ENCODE assay signal across 8 cellular contexts in the genomic region with DNA sequence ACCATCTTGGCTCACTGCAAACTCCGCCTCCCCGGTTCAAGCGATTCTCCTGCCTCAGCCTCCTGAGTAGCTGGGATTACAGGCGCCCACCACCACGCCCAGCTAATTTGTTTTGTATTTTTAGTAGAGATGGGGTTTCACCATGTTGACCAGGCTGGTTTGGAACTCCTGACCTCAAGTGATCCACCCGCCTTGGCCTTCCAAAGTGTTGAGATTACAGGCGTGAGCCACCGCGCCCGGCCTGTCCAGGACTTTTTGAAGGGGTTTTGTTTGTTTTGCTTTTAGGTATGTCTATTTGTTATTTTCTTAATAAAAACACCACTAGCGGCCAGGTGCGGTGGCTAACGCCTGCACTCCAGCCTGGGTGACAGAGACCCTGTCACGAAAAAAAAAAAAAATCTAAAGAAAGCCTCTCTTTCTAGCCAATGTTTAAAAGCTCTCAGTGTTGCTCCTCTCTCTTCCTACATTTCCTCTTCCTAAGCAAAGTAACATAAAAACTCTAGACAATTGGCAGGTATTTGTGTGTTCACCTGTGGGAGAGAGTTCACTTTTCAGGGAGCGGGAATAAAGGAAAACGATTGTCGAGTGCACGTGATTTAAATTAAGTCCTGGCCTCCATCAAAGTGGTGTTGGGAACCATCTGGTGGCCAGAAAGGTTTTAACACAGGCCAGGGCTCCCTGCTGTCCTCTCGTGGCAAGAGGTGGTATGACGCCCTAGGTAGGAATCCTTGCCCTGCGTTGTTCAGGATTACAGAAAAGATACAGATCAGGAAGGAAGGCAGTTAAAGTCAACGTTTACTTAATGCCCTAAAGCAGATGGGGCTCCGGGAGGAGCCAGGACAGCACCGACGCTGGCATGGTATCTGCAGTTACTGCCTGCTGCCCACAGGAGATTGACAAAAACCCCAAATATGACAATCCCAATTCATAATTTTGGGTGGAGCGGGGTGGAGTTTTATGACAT. TPM values are rescaled to one million over a fixed set of nuclear protein-coding genes. Genes with fewer than 3 reads are reported as not detected.
DNase-seq lines count a peak whose midpoint lies in the region; ATAC-seq, FAIRE-seq and TF ChIP-seq lines count a peak whose summit lies in the region.

No MANE protein-coding gene starts in this region.

- no peaks in the 10 kb centered on the region for H3K27me3 ChIP-seq in bronchial epithelial cell (ENCODE audit: control insufficient read depth, insufficient read depth, low read length)
- no peaks in the 10 kb centered on the region for H3K27me3 ChIP-seq in keratinocyte (ENCODE audit: control insufficient read depth, extremely low read depth, insufficient read depth, low read length)

- TF ChIP-seq CTCF in WI38 (IDR thresholded peaks at IDR 0.05; ENCODE audit: low read depth, low read length): peak; percentile 100
- peak; percentile 100 for TF ChIP-seq CTCF in bronchial epithelial cell (IDR thresholded peaks at IDR 0.05; ENCODE audit: insufficient read depth, low read length, severe bottlenecking)
- TF ChIP-seq CTCF in keratinocyte (optimal IDR thresholded peaks at IDR 0.05 in 1 of 3, IDR thresholded peaks at IDR 0.05 in 1 of 3, conservative IDR thresholded peaks at IDR 0.05 in 1 of 3; ENCODE audit: extremely low read depth in 1 of 3, insufficient read depth in 2 of 3, low read length in 3 of 3): peak; percentile 100

- H3K4me3 ChIP-seq in WI38 (ENCODE audit: low read depth, low read length) (no peak overlapping the region), bronchial epithelial cell (ENCODE audit: low read depth, low read length) (no peak overlapping the region), keratinocyte (ENCODE audit: control insufficient read depth in 2 of 3, extremely low read depth in 1 of 3, insufficient read depth in 2 of 3, low read depth in 1 of 3, low read length in 3 of 3) (no peak overlapping the region)

- ATAC-seq in GM19025 (IDR thresholded peaks at IDR 0.05; ENCODE audit: low read depth, unreplicated experiment) (peak; percentile 83), HG03342 (IDR thresholded peaks at IDR 0.05; ENCODE audit: unreplicated experiment) (peak; percentile 95)

- H3K4me1 ChIP-seq in keratinocyte (ENCODE audit: control insufficient read depth, extremely low read depth, insufficient read depth, low read length): peaks cover 5% of the 10 kb centered on the region

- peak overlapping the region; percentile 51 for H3K4me2 ChIP-seq in keratinocyte (ENCODE audit: control insufficient read depth, extremely low read depth, insufficient read depth, low read depth, low read length)

- no peak overlapping the region for H3K27ac ChIP-seq in keratinocyte (ENCODE audit: control insufficient read depth, insufficient read depth, low read length)

- no peaks in the 10 kb centered on the region for H3K79me2 ChIP-seq in keratinocyte (ENCODE audit: control insufficient read depth, insufficient read depth, low read length)

- DNase-seq in AML-193 (lab: John Stamatoyannopoulos, UW) (peak; percentile 76 to 86), NCI-H226 (peak; percentile 72), bronchial epithelial cell (ENCODE audit: low read depth) (peak; percentile 78), keratinocyte (ENCODE audit: low read depth, low spot score) (peak; percentile 53)
- peak; percentile 83 for DNase-seq in stimulated activated CD4-positive, alpha-beta T cell treated with anti-CD3 and anti-CD28 coated beads, Interleukin-1b, Interleukin-23, amount 100 ng/mL, for 48 hours

- H3K9me1 ChIP-seq in keratinocyte (ENCODE audit: control insufficient read depth, extremely low read depth, insufficient read depth, low read length): no peaks in the 10 kb centered on the region

- H3K36me3 ChIP-seq in bronchial epithelial cell (ENCODE audit: control insufficient read depth, insufficient read depth, low read length) (no peaks in the 10 kb centered on the region), keratinocyte (ENCODE audit: control insufficient read depth in 2 of 2, extremely low read depth in 1 of 2, insufficient read depth in 2 of 2, low read length in 2 of 2) (no peaks in the 10 kb centered on the region)

- peak overlapping the region; percentile 68 for H2AFZ ChIP-seq in keratinocyte (ENCODE audit: control insufficient read depth, low read length)

- H4K20me1 ChIP-seq in keratinocyte (ENCODE audit: control insufficient read depth, extremely low read depth, insufficient read depth, low read length): no peaks in the 10 kb centered on the region

- H3K9ac ChIP-seq in keratinocyte (ENCODE audit: control insufficient read depth, extremely low read depth, insufficient read depth, low read length): no peak overlapping the region

- dilution Hi-C loops in keratinocyte (cut with MboI; ENCODE audit: extremely low pct_ligation_motif_present, low sequenced_read_pairs): no loop called here

- FAIRE-seq in bronchial epithelial cell (lab: Jason Lieb, UNC) (peak; percentile 79), keratinocyte (lab: Jason Lieb, UNC) (peak; percentile 97)

- H3K9me3 ChIP-seq in keratinocyte (ENCODE audit: control insufficient read depth, low read depth, low read length): no peaks in the 10 kb centered on the region

RNA-seq across cellular contexts. Expression of a gene that starts 36.2 kb away (rescaled TPM):
- total RNA-seq in bronchial epithelial cell: 6.6 and 10.8 TPM in 2 replicates
- polyA plus RNA-seq in keratinocyte: 8.3 to 12.2 TPM (median 8.7 TPM) in 3 replicates
- 1.5 TPM for polyA plus RNA-seq in keratinocyte (2011; ENCODE audit: low read depth)
- 6.4 and 8.1 TPM in 2 replicates for polyA plus RNA-seq in keratinocyte (2011; cell fraction: cytosol; rRNA removed)
- polyA plus RNA-seq in keratinocyte (2011; cell fraction: nucleus; rRNA removed): 2.3 and 2.8 TPM in 2 replicates
- polyA plus RNA-seq in keratinocyte (2012; ENCODE audit: low replicate concordance): 2.8 and 5.7 TPM in 2 replicates
- polyA minus RNA-seq in keratinocyte: 0.69 to 2.1 TPM (median 2.1 TPM) in 3 replicates
- polyA minus RNA-seq in keratinocyte (2011; cell fraction: cytosol; rRNA and poly(A)+ RNA removed): 3.3 TPM
- 0.47 and 0.53 TPM in 2 replicates for polyA minus RNA-seq in keratinocyte (2011; cell fraction: nucleus; rRNA and poly(A)+ RNA removed)

RNA-seq across cellular contexts. Expression of a gene that starts 58.6 kb away (rescaled TPM):
- total RNA-seq in bronchial epithelial cell: 29.3 and 36.3 TPM in 2 replicates
- polyA plus RNA-seq in keratinocyte: 39.0 to 75.0 TPM (median 54.6 TPM) in 3 replicates
- polyA plus RNA-seq in keratinocyte (2011; ENCODE audit: low read depth): 38.5 TPM
- 61.4 and 68.1 TPM in 2 replicates for polyA plus RNA-seq in keratinocyte (2011; cell fraction: cytosol; rRNA removed)
- polyA plus RNA-seq in keratinocyte (2011; cell fraction: nucleus; rRNA removed): 62.6 and 66.0 TPM in 2 replicates
- polyA plus RNA-seq in keratinocyte (2012; ENCODE audit: low replicate concordance): 35.0 and 54.1 TPM in 2 replicates
- 72.9 to 174 TPM (median 107 TPM) in 3 replicates for polyA minus RNA-seq in keratinocyte
- polyA minus RNA-seq in keratinocyte (2011; cell fraction: cytosol; rRNA and poly(A)+ RNA removed): 36.8 TPM
- 28.5 and 40.3 TPM in 2 replicates for polyA minus RNA-seq in keratinocyte (2011; cell fraction: nucleus; rRNA and poly(A)+ RNA removed)
